In genomic region chr10:68720793-68721672, GRCh38 we compare ENCODE assay signal across 8 cellular contexts. TPM values are rescaled to one million over a fixed set of nuclear protein-coding genes. Genes with fewer than 3 reads are reported as not detected.
A peak's percentile ranks its signal among the peaks of the same experiment; 100 is the strongest.
DNase-seq lines count a peak whose midpoint lies in the region; ATAC-seq and TF ChIP-seq lines count a peak whose summit lies in the region.

CCAR1 (plus strand) TSS chr10:68721239; CDS start chr10:68722505, 1,266 bp downstream.

- H4K20me1 ChIP-seq in SK-N-SH (ENCODE audit: insufficient read depth): no peaks in the 10 kb centered on the region

- peaks cover 16% of the 10 kb centered on the region for H3F3A ChIP-seq in SK-N-SH (replicated peaks; ENCODE audit: insufficient read depth)

- POLR2A ChIA-PET in SK-N-SH (lab: Yijun Ruan, JAX): interaction anchor here (1.0 to 2.3 kb wide), 5 partner anchors 10 to 249 kb away, joined by 3 to 9 read pairs (median 3); partner anchors contain the start of gene DNA2

- H3K27me3 ChIP-seq in SK-N-SH (ENCODE audit: insufficient read depth) (no peaks in the 10 kb centered on the region), gastroesophageal sphincter (no peaks in the 10 kb centered on the region), neutrophil (no peaks in the 10 kb centered on the region)

- H3K4me1 ChIP-seq in SK-N-SH (ENCODE audit: control insufficient read depth in 1 of 2, insufficient read depth in 2 of 2, low read depth in 1 of 2, low read length in 1 of 2) (peaks cover 4 to 5% of the 10 kb centered on the region in 2 experiments; a peak in 1 of 4 replicates), gastroesophageal sphincter (peaks cover 0 to 18% (median 7%) of the 10 kb centered on the region in 3 donors), neutrophil (ENCODE audit: control insufficient read depth in 1 of 2, insufficient read depth in 1 of 2, low read depth in 1 of 2, low read length in 1 of 2) (peaks cover 10 to 11% of the 10 kb centered on the region in 2 experiments)

- H3K9me3 ChIP-seq in SK-N-SH: no peaks in the 10 kb centered on the region
- H3K9me3 ChIP-seq in gastroesophageal sphincter: no peaks in the 10 kb centered on the region
- H3K9me3 ChIP-seq in neutrophil: no peaks in the 10 kb centered on the region

- peak; percentile 46 to 57 for TF ChIP-seq POLR2A in gastroesophageal sphincter (IDR thresholded peaks at IDR 0.05)

- WGBS in SK-N-SH (ENCODE audit: low lambda C conversion rate): 1% methylated on average over 40 of the region's 72 CpGs
- 0 to 1% methylated on average over 8 to 22 of the region's 72 CpGs for whole genome bisulfite sequencing in gastroesophageal sphincter (ENCODE audit: low coverage in 1 of 2), 2 donors

- TF ChIP-seq RAD21 in SK-N-SH (IDR thresholded peaks at IDR 0.05; ENCODE audit: low read length): no peak

- TF ChIP-seq EP300 in SK-N-SH (IDR thresholded peaks at IDR 0.05; ENCODE audit: borderline replicate concordance in 1 of 2, low read depth in 1 of 2, low read length in 1 of 2) (peak in 1 of 2 experiments; percentile 24; a peak in 1 of 4 replicates), gastroesophageal sphincter (IDR thresholded peaks at IDR 0.05) (no peak)

- peak within 1 kb of the TSS; percentile 99 for H2AFZ ChIP-seq in SK-N-SH (ENCODE audit: low read depth)

- peak within 1 kb of the TSS; percentile 78 to 87 for H3K27ac ChIP-seq in SK-N-SH (ENCODE audit: low read depth in 2 of 2, low read length in 1 of 2)
- H3K27ac ChIP-seq in gastroesophageal sphincter: peak within 1 kb of the TSS; percentile 87 to 96 (median 90)
- H3K27ac ChIP-seq in neutrophil: peak within 1 kb of the TSS; percentile 88
- peak within 1 kb of the TSS; percentile 78 for H3K27ac ChIP-seq in substantia nigra (ENCODE audit: low read depth, low read length, poor library complexity, severe bottlenecking)

- CTCF ChIA-PET in SK-N-SH (lab: Yijun Ruan, JAX): no interaction called here

- TF ChIP-seq CTCF in SK-N-SH (IDR thresholded peaks at IDR 0.05) (no peak), gastroesophageal sphincter (IDR thresholded peaks at IDR 0.05) (peak in 1 of 4 experiments; percentile 6), neutrophil (IDR thresholded peaks at IDR 0.05) (peak; percentile 34)

- H3K79me2 ChIP-seq in SK-N-SH (ENCODE audit: insufficient read depth): peaks cover 50% of the 10 kb centered on the region

- H3K9ac ChIP-seq in SK-N-SH: peak within 1 kb of the TSS; percentile 97

- ATAC-seq in HG02571 (IDR thresholded peaks at IDR 0.05; ENCODE audit: unreplicated experiment) (peak; percentile 98), gastroesophageal sphincter (peak; percentile 98)

- no peaks in the 10 kb centered on the region for H3K9me2 ChIP-seq in SK-N-SH

- H3K4me2 ChIP-seq in SK-N-SH: peak within 1 kb of the TSS; percentile 75

- H3K36me3 ChIP-seq in SK-N-SH (replicated peaks in 1 of 2; ENCODE audit: control insufficient read depth in 1 of 2, insufficient read depth in 2 of 2, low read length in 1 of 2) (peaks cover 2 to 30% of the 10 kb centered on the region in 2 experiments), gastroesophageal sphincter (peaks cover 0 to 32% of the 10 kb centered on the region in 2 donors), neutrophil (peaks cover 23% of the 10 kb centered on the region)

- H3K4me3 ChIP-seq in SK-N-SH (ENCODE audit: low read depth in 2 of 2, low read length in 1 of 2): peak within 1 kb of the TSS; percentile 71 to 89
- H3K4me3 ChIP-seq in gastroesophageal sphincter: peak within 1 kb of the TSS; percentile 78 to 99
- H3K4me3 ChIP-seq in neutrophil (ENCODE audit: low read depth in 1 of 2, low read length in 1 of 2): peak within 1 kb of the TSS; percentile 93

- peak; percentile 98 for DNase-seq in GM04504 (ENCODE audit: low read depth)
- peak; percentile 98 for DNase-seq in NCI-H1048 (lab: John Stamatoyannopoulos, UW)
- peak; percentile 95 for DNase-seq in SK-N-SH
- peak; percentile 98 for DNase-seq in activated naive CD4-positive, alpha-beta T cell treated with anti-CD3 and anti-CD28 coated beads, Interleukin-2, amount 50 U/mL, for 16 hours
- peak; percentile 67 to 96 (median 91) for DNase-seq in substantia nigra (lab: John Stamatoyannopoulos, UW)

TF ChIP-seq in SK-N-SH, 30 proteins besides CTCF, POLR2A, EP300 and RAD21 (continues in another document):
- TF ChIP-seq EZH2phosphoT487 (IDR thresholded peaks at IDR 0.05; ENCODE audit: borderline replicate concordance, low read depth) (no peak), TCF12 (IDR thresholded peaks at IDR 0.05) (no peak), TAF1 (IDR thresholded peaks at IDR 0.05; ENCODE audit: borderline replicate concordance, low read depth, low read length) (peak; percentile 40; the same call in 1 of the 2 replicates), JUND (IDR thresholded peaks at IDR 0.05) (no peak), NFIC (IDR thresholded peaks at IDR 0.05; ENCODE audit: borderline replicate concordance) (no peak), USF1 (IDR thresholded peaks at IDR 0.05; ENCODE audit: borderline replicate concordance, low read depth) (peak; percentile 93), ELF1 (IDR thresholded peaks at IDR 0.05) (0 out of 2 replicates have a peak, but pooled peaks have one; percentile 34), SMC3 (IDR thresholded peaks at IDR 0.05; ENCODE audit: low read depth, low read length) (no peak), NRF1 (IDR thresholded peaks at IDR 0.05; ENCODE audit: low read depth, low read length) (peak; percentile 72), MXI1 (IDR thresholded peaks at IDR 0.05; ENCODE audit: low read depth, low read length) (peak; percentile 43; the same call in 1 of the 2 replicates), REST (IDR thresholded peaks at IDR 0.05; ENCODE audit: low read depth, low read length) (no peak), SIN3A (IDR thresholded peaks at IDR 0.05; ENCODE audit: borderline replicate concordance, low read depth, low read length) (0 out of 2 replicates have a peak, but pooled peaks have one; percentile 15), MEF2A (IDR thresholded peaks at IDR 0.05; ENCODE audit: borderline replicate concordance, low read depth) (no peak), MAX (IDR thresholded peaks at IDR 0.05; ENCODE audit: low read depth) (peak; percentile 92), FOXM1 (IDR thresholded peaks at IDR 0.05; ENCODE audit: low read depth) (0 out of 2 replicates have a peak, but pooled peaks have one; percentile 21), YY1 (IDR thresholded peaks at IDR 0.05; ENCODE audit: low read depth) (peak; percentile 90), GATA2 (CRISPR knock-in tag; IDR thresholded peaks at IDR 0.05) (no peak), RFX5 (IDR thresholded peaks at IDR 0.05; ENCODE audit: low read length) (0 out of 2 replicates have a peak, but pooled peaks have one; percentile 6), TEAD4 (IDR thresholded peaks at IDR 0.05; ENCODE audit: borderline replicate concordance, insufficient read depth) (0 out of 2 replicates have a peak, but pooled peaks have one; percentile 8), CHD2 (IDR thresholded peaks at IDR 0.05; ENCODE audit: low read length, partially characterized antibody) (peak; percentile 45)

RNA-seq across cellular contexts. Expression of gene CCAR1, which starts in this region (rescaled TPM):
- polyA plus RNA-seq in SK-N-SH (2012; rRNA removed): 25.7 and 27.5 TPM in 2 replicates
- 25.2 and 25.9 TPM in 2 replicates for polyA plus RNA-seq in SK-N-SH (2012; cell fraction: cytosol; rRNA removed)
- 37.0 and 92.3 TPM in 2 replicates for polyA plus RNA-seq in SK-N-SH (2012; cell fraction: nucleus; rRNA removed)
- 10 to 100 TPM; 42.4 to 60.8 (median 54.8) TPM for total RNA-seq in gastroesophageal sphincter

Comparison
In these comparisons a context has a peak if more than half of its experiments do, and no peak if none do; other contexts are left out.
1. Peak in every context shown above with its lines: DNase-seq, ATAC-seq, H3K4me3 ChIP-seq and H3K27ac ChIP-seq.